36 cellular contexts compared by ENCODE assay signal in genomic region chr4:85580489-85580888, GRCh38.
"Had no signal": no experiment of that assay in that cellular context is flagged by ENCODE, and none has a peak within 500 bp of the region (broad histone marks: within the 10 kb centered on the region; RNA-seq: fewer than 3 reads in every experiment).

No MANE protein-coding gene starts in this region.

- H3K36me3 ChIP-seq: ascending aorta, cardiac muscle cell, WERI-Rb-1 had no signal

- H3K9me3 Mint-ChIP-seq: activated naive CD4-positive, alpha-beta T cell treated with anti-CD3 and anti-CD28 coated beads, Interleukin-2, amount 10 ng/mL, durations not matched to agents 7 days and 5 days; activated naive CD4-positive, alpha-beta T cell treated with anti-CD3 and anti-CD28 coated beads, Interleukin-2, amount 50 U/mL, for 24 hours; activated naive CD8-positive, alpha-beta T cell treated with anti-CD3 and anti-CD28 coated beads, Interleukin-2, amount 10 ng/mL, durations not matched to agents 7 days and 5 days; activated naive CD8-positive, alpha-beta T cell treated with anti-CD3 and anti-CD28 coated beads, Interleukin-2, amount 50 U/mL, for 24 hours; activated T-cell treated with anti-CD3 and anti-CD28 coated beads, Interleukin-2, amount 50 U/mL, for 24 hours; activated T-helper 2 cell treated with anti-CD3 and anti-CD28 coated beads, Interferon-gamma antibody, Interleukin-2, Interleukin-4, amounts not matched to agents 10 μg/mL and 5 μg/mL and 100 μg/mL, durations not matched to agents 14 hours and 24 hours and 36 hours; brain; T-helper 1 cell treated with Interleukin-12 subunit alpha and Interleukin-12 subunit beta and Interleukin-4 antibody, amounts not matched to agents 30 μg/mL and 1 μg/mL, for 36 hours; T-helper 2 cell treated with Interferon-gamma antibody and Interleukin-4, amounts not matched to agents 5 μg/mL and 100 μg/mL, for 36 hours had no signal

- H3K36me3 Mint-ChIP-seq: activated CD8-positive, alpha-beta memory T cell treated with anti-CD3 and anti-CD28 coated beads, Interleukin-2, amount 10 ng/mL, durations not matched to agents 7 days and 5 days; activated naive CD4-positive, alpha-beta T cell treated with anti-CD3 and anti-CD28 coated beads, Interleukin-2, amount 10 ng/mL, durations not matched to agents 7 days and 5 days; activated naive CD4-positive, alpha-beta T cell treated with anti-CD3 and anti-CD28 coated beads, Interleukin-2, amount 50 U/mL, for 24 hours; activated naive CD8-positive, alpha-beta T cell; activated naive CD8-positive, alpha-beta T cell treated with anti-CD3 and anti-CD28 coated beads, Interleukin-2, amount 10 ng/mL, durations not matched to agents 7 days and 5 days; brain; WTC11 had no signal

- H3K4me3 Mint-ChIP-seq: activated CD4-positive, alpha-beta memory T cell treated with anti-CD3 and anti-CD28 coated beads, Interleukin-2, amount 10 ng/mL, durations not matched to agents 7 days and 5 days; activated CD4-positive, alpha-beta T cell treated with anti-CD3 and anti-CD28 coated beads for 36 hours; activated CD4-positive, alpha-beta T cell treated with anti-CD3 and anti-CD28 coated beads, Interleukin-2, amount 10 ng/mL, durations not matched to agents 7 days and 5 days; activated CD8-positive, alpha-beta memory T cell treated with anti-CD3 and anti-CD28 coated beads, Interleukin-2, amount 10 ng/mL, durations not matched to agents 7 days and 5 days; activated CD8-positive, alpha-beta T cell treated with anti-CD3 and anti-CD28 coated beads, Interleukin-2, amount 10 ng/mL, durations not matched to agents 7 days and 5 days; activated naive CD4-positive, alpha-beta T cell treated with anti-CD3 and anti-CD28 coated beads, Interleukin-2, amount 10 ng/mL, durations not matched to agents 7 days and 5 days; activated naive CD4-positive, alpha-beta T cell treated with anti-CD3 and anti-CD28 coated beads, Interleukin-2, amount 50 U/mL, for 24 hours; activated naive CD8-positive, alpha-beta T cell; activated naive CD8-positive, alpha-beta T cell treated with anti-CD3 and anti-CD28 coated beads, Interleukin-2, amount 10 ng/mL, durations not matched to agents 7 days and 5 days; activated naive CD8-positive, alpha-beta T cell treated with anti-CD3 and anti-CD28 coated beads, Interleukin-2, amount 50 U/mL, for 24 hours; activated T-cell treated with anti-CD3 and anti-CD28 coated beads, Interleukin-2, amount 50 U/mL, for 24 hours; brain; central memory CD8-positive, alpha-beta T cell; T-helper 1 cell treated with Interleukin-12 subunit alpha and Interleukin-12 subunit beta and Interleukin-4 antibody, amounts not matched to agents 30 μg/mL and 1 μg/mL, for 36 hours; T-helper 2 cell treated with Interferon-gamma antibody and Interleukin-4, amounts not matched to agents 5 μg/mL and 100 μg/mL, for 36 hours; WTC11 had no signal

- H3K4me1 ChIP-seq: ascending aorta had no signal

- ATAC-seq: activated CD4-positive, alpha-beta T cell treated with anti-CD3 and anti-CD28 coated beads for 36 hours; activated CD4-positive, CD25-positive, alpha-beta regulatory T cell treated with anti-CD3 and anti-CD28 coated beads, Interleukin-2, amount 50 U/mL, for 24 hours; activated CD8-positive, alpha-beta memory T cell treated with anti-CD3 and anti-CD28 coated beads, Interleukin-2, amount 10 ng/mL, durations not matched to agents 7 days and 5 days; activated CD8-positive, alpha-beta T cell treated with anti-CD3 and anti-CD28 coated beads, Interleukin-2, amount 10 ng/mL, durations not matched to agents 7 days and 5 days; activated naive CD8-positive, alpha-beta T cell treated with anti-CD3 and anti-CD28 coated beads, Interleukin-2, amount 50 U/mL, for 24 hours; WTC11 had no signal

- H3K27me3 ChIP-seq: ascending aorta, cardiac muscle cell had no signal

- H3K9me3 ChIP-seq: ascending aorta had no signal

- H3K4me1 Mint-ChIP-seq: activated CD4-positive, alpha-beta memory T cell treated with anti-CD3 and anti-CD28 coated beads, Interleukin-2, amount 10 ng/mL, durations not matched to agents 7 days and 5 days; activated CD4-positive, alpha-beta T cell treated with anti-CD3 and anti-CD28 coated beads for 36 hours; activated CD4-positive, alpha-beta T cell treated with anti-CD3 and anti-CD28 coated beads, Interleukin-2, amount 10 ng/mL, durations not matched to agents 7 days and 5 days; activated CD8-positive, alpha-beta memory T cell treated with anti-CD3 and anti-CD28 coated beads, Interleukin-2, amount 10 ng/mL, durations not matched to agents 7 days and 5 days; activated naive CD4-positive, alpha-beta T cell treated with anti-CD3 and anti-CD28 coated beads, Interleukin-2, amount 10 ng/mL, durations not matched to agents 7 days and 5 days; activated naive CD4-positive, alpha-beta T cell treated with anti-CD3 and anti-CD28 coated beads, Interleukin-2, amount 50 U/mL, for 24 hours; activated naive CD8-positive, alpha-beta T cell treated with anti-CD3 and anti-CD28 coated beads, Interleukin-2, amount 10 ng/mL, durations not matched to agents 7 days and 5 days; activated naive CD8-positive, alpha-beta T cell treated with anti-CD3 and anti-CD28 coated beads, Interleukin-2, amount 50 U/mL, for 24 hours; brain; central memory CD8-positive, alpha-beta T cell; WTC11 had no signal

- H3K27me3 Mint-ChIP-seq: activated CD4-positive, alpha-beta memory T cell treated with anti-CD3 and anti-CD28 coated beads, Interleukin-2, amount 10 ng/mL, durations not matched to agents 7 days and 5 days; activated CD4-positive, alpha-beta T cell treated with anti-CD3 and anti-CD28 coated beads for 36 hours; activated CD4-positive, alpha-beta T cell treated with anti-CD3 and anti-CD28 coated beads, Interleukin-2, amount 10 ng/mL, durations not matched to agents 7 days and 5 days; activated CD8-positive, alpha-beta memory T cell treated with anti-CD3 and anti-CD28 coated beads, Interleukin-2, amount 10 ng/mL, durations not matched to agents 7 days and 5 days; activated naive CD4-positive, alpha-beta T cell treated with anti-CD3 and anti-CD28 coated beads, Interleukin-2, amount 10 ng/mL, durations not matched to agents 7 days and 5 days; activated naive CD4-positive, alpha-beta T cell treated with anti-CD3 and anti-CD28 coated beads, Interleukin-2, amount 50 U/mL, for 24 hours; activated naive CD8-positive, alpha-beta T cell; activated naive CD8-positive, alpha-beta T cell treated with anti-CD3 and anti-CD28 coated beads, Interleukin-2, amount 10 ng/mL, durations not matched to agents 7 days and 5 days; activated naive CD8-positive, alpha-beta T cell treated with anti-CD3 and anti-CD28 coated beads, Interleukin-2, amount 50 U/mL, for 24 hours; activated T-cell treated with anti-CD3 and anti-CD28 coated beads, Interleukin-2, amount 50 U/mL, for 24 hours; brain; central memory CD8-positive, alpha-beta T cell had no signal

- DNase-seq: activated CD4-positive, alpha-beta memory T cell treated with anti-CD3 and anti-CD28 coated beads, Interleukin-2, amount 10 ng/mL, durations not matched to agents 7 days and 5 days; activated CD4-positive, alpha-beta T cell treated with anti-CD3 and anti-CD28 coated beads for 1 hour; activated CD4-positive, alpha-beta T cell treated with anti-CD3 and anti-CD28 coated beads for 36 hours; activated CD4-positive, alpha-beta T cell treated with anti-CD3 and anti-CD28 coated beads for 48 hours; activated CD4-positive, alpha-beta T cell treated with anti-CD3 and anti-CD28 coated beads, Interleukin-2, amount 10 ng/mL, durations not matched to agents 7 days and 5 days; activated CD4-positive, alpha-beta T cell treated with anti-CD3 and anti-CD28 coated beads, Interleukin-2, amount 50 U/mL, for 48 hours; activated CD4-positive, CD25-positive, alpha-beta regulatory T cell; activated CD8-positive, alpha-beta memory T cell treated with anti-CD3 and anti-CD28 coated beads for 24 hours; activated CD8-positive, alpha-beta memory T cell treated with anti-CD3 and anti-CD28 coated beads, Interleukin-2, amount 10 ng/mL, durations not matched to agents 7 days and 5 days; activated CD8-positive, alpha-beta memory T cell treated with anti-CD3 and anti-CD28 coated beads, Interleukin-2, amount 50 U/mL, for 48 hours; activated CD8-positive, alpha-beta T cell treated with anti-CD3 and anti-CD28 coated beads, Interleukin-2, amount 10 ng/mL, durations not matched to agents 7 days and 5 days; activated effector memory CD4-positive, alpha-beta T cell treated with Interleukin-2 at 50 U/mL for 16 hours; activated gamma-delta T cell; activated naive CD4-positive, alpha-beta T cell treated with anti-CD3 and anti-CD28 coated beads, Interleukin-2, amount 10 ng/mL, durations not matched to agents 7 days and 5 days; activated naive CD4-positive, alpha-beta T cell treated with Interleukin-2 at 50 U/mL for 16 hours; activated naive CD8-positive, alpha-beta T cell treated with anti-CD3 and anti-CD28 coated beads, Interleukin-2, amount 10 ng/mL, durations not matched to agents 7 days and 5 days; activated naive CD8-positive, alpha-beta T cell treated with anti-CD3 and anti-CD28 coated beads, Interleukin-2, amount 50 U/mL, for 24 hours; activated T-cell treated with anti-CD3 and anti-CD28 coated beads, Interleukin-2, amount 50 U/mL, for 24 hours; activated T-cell treated with anti-CD3 and anti-CD28 coated beads, Interleukin-2, amount 50 U/mL, for 48 hours; amygdala; anterior cingulate cortex; caudate nucleus; T-helper 2 cell; T-helper 9 cell; WERI-Rb-1 had no signal

- H3K27ac ChIP-seq: ascending aorta, cardiac muscle cell, WERI-Rb-1 had no signal

- H3K4me3 ChIP-seq: ascending aorta, cardiac muscle cell had no signal

- H3K27ac Mint-ChIP-seq: activated CD4-positive, alpha-beta memory T cell treated with anti-CD3 and anti-CD28 coated beads, Interleukin-2, amount 10 ng/mL, durations not matched to agents 7 days and 5 days; activated CD4-positive, alpha-beta T cell treated with anti-CD3 and anti-CD28 coated beads for 36 hours; activated CD4-positive, alpha-beta T cell treated with anti-CD3 and anti-CD28 coated beads, Interleukin-2, amount 10 ng/mL, durations not matched to agents 7 days and 5 days; activated CD8-positive, alpha-beta memory T cell treated with anti-CD3 and anti-CD28 coated beads, Interleukin-2, amount 10 ng/mL, durations not matched to agents 7 days and 5 days; activated CD8-positive, alpha-beta T cell treated with anti-CD3 and anti-CD28 coated beads, Interleukin-2, amount 10 ng/mL, durations not matched to agents 7 days and 5 days; activated naive CD4-positive, alpha-beta T cell treated with anti-CD3 and anti-CD28 coated beads, Interleukin-2, amount 10 ng/mL, durations not matched to agents 7 days and 5 days; activated naive CD4-positive, alpha-beta T cell treated with anti-CD3 and anti-CD28 coated beads, Interleukin-2, amount 50 U/mL, for 24 hours; activated naive CD8-positive, alpha-beta T cell; activated naive CD8-positive, alpha-beta T cell treated with anti-CD3 and anti-CD28 coated beads, Interleukin-2, amount 10 ng/mL, durations not matched to agents 7 days and 5 days; activated naive CD8-positive, alpha-beta T cell treated with anti-CD3 and anti-CD28 coated beads, Interleukin-2, amount 50 U/mL, for 24 hours; activated T-cell treated with anti-CD3 and anti-CD28 coated beads, Interleukin-2, amount 50 U/mL, for 24 hours; activated T-helper 2 cell treated with anti-CD3 and anti-CD28 coated beads, Interferon-gamma antibody, Interleukin-2, Interleukin-4, amounts not matched to agents 10 μg/mL and 5 μg/mL and 100 μg/mL, durations not matched to agents 14 hours and 24 hours and 36 hours; brain; T-helper 1 cell treated with Interleukin-12 subunit alpha and Interleukin-12 subunit beta and Interleukin-4 antibody, amounts not matched to agents 30 μg/mL and 1 μg/mL, for 36 hours; T-helper 2 cell treated with Interferon-gamma antibody and Interleukin-4, amounts not matched to agents 5 μg/mL and 100 μg/mL, for 36 hours; WTC11 had no signal
